ENCODE assay signal across 8 cellular contexts in the genomic region with DNA sequence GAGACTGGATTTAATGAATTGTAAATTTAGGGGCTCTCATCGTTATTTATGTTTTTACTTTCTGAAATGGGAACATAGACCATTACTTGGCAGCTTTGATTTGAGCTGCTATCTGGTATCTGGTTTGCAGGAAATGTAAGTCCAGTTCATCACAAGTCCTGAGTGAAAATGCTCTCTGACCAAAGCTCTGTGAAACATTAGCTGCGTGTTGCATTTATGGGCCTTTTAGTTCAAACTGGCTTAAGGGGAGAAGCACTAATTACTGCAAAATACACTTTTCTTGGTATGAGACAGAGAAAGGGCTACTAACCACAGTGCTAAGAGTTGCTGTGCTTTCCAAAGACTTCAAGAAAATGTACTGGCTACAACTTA. TPM values are rescaled to one million over a fixed set of nuclear protein-coding genes. Genes with fewer than 3 reads are reported as not detected.
DNase-seq lines count a peak whose midpoint lies in the region; ATAC-seq and TF ChIP-seq lines count a peak whose summit lies in the region.
"Had no signal": no experiment of that assay in that cellular context is flagged by ENCODE, and none has a peak within 500 bp of the region (broad histone marks: within the 10 kb centered on the region; RNA-seq: fewer than 3 reads in every experiment).

No MANE protein-coding gene starts in this region.

- no peak overlapping the region for H2BK120ac ChIP-seq in mesendoderm (ENCODE audit: low read depth, low read length)

- H3K27me3 ChIP-seq in dorsolateral prefrontal cortex (no peaks in the 10 kb centered on the region), mesendoderm (ENCODE audit: insufficient read depth, low read length, poor library complexity) (no peaks in the 10 kb centered on the region), thyroid gland (no peaks in the 10 kb centered on the region)

- peak overlapping the region; percentile 59 for H3K4ac ChIP-seq in mesendoderm (ENCODE audit: low read depth, low read length)

- DNase-seq in LNCaP clone FGC (ENCODE audit: low read depth), result no peak
- DNase-seq in dorsolateral prefrontal cortex, result no peak
- no peak for DNase-seq in mesendoderm
- no peak for DNase-seq in thyroid gland
- no peak for DNase-seq in H4 (ENCODE audit: low spot score)
- no peak for DNase-seq in DMS153 (lab: John Stamatoyannopoulos, UW)
- DNase-seq: NCI-H1436 treated with DMSO at 0.1 percent for 48 hours had no signal

- no peaks in the 10 kb centered on the region for H3K79me2 ChIP-seq in mesendoderm (ENCODE audit: control insufficient read depth, insufficient read depth, low read length)

- H3K56ac ChIP-seq in mesendoderm (ENCODE audit: low read length), result peak overlapping the region; percentile 11

- no peak for TF ChIP-seq POLR2A in thyroid gland (IDR thresholded peaks at IDR 0.05)

- H3K9me3 ChIP-seq in thyroid gland, result no peaks in the 10 kb centered on the region

- no CpG with 5 or more reads among the region's 2 CpGs for WGBS in mesendoderm (ENCODE audit: extremely low coverage, insufficient coverage, low lambda C conversion rate)
- 0 to 5% methylated on average over 2 of the region's 2 CpGs for WGBS in thyroid gland, 2 donors

- H4K8ac ChIP-seq in mesendoderm (ENCODE audit: low read depth, low read length), result no peak overlapping the region

- no peaks in the 10 kb centered on the region for H3K36me3 ChIP-seq in mesendoderm (ENCODE audit: control insufficient read depth, insufficient read depth, low read length)
- H3K36me3 ChIP-seq in thyroid gland, result no peaks in the 10 kb centered on the region

- peak overlapping the region; percentile 46 for H3K4me2 ChIP-seq in mesendoderm (ENCODE audit: low read length)

- intact Hi-C loops in dorsolateral prefrontal cortex (cut with DNase I) (loop anchor here (10.0 kb wide), 3 partner anchors 315 to 795 kb away; no protein-coding TSS in a partner anchor), thyroid gland (cut with DNase I) (no loop called here)

- H3K9ac ChIP-seq in mesendoderm (ENCODE audit: low read length), result peak overlapping the region; percentile 59

- H2AK5ac ChIP-seq in mesendoderm (ENCODE audit: low read length), result no peak overlapping the region

- H3K23ac ChIP-seq in mesendoderm (ENCODE audit: low read length), result no peak overlapping the region

- TF ChIP-seq CTCF in LNCaP clone FGC (IDR thresholded peaks at IDR 0.05; ENCODE audit: control insufficient read depth, extremely low read depth, insufficient read depth) (no peak), dorsolateral prefrontal cortex (IDR thresholded peaks at IDR 0.05 in 54 of 56, conservative IDR thresholded peaks at IDR 0.05 in 2 of 56; ENCODE audit: low read depth in 1 of 56, partially characterized antibody in 56 of 56) (no peak), thyroid gland (IDR thresholded peaks at IDR 0.05) (no peak)

- H3K4me3 ChIP-seq in LNCaP clone FGC (ENCODE audit: low read depth, low read length), result peak overlapping the region; percentile 44
- H3K4me3 ChIP-seq in dorsolateral prefrontal cortex, result peak overlapping the region; percentile 35 to 75 (median 61)
- H3K4me3 ChIP-seq in mesendoderm (ENCODE audit: low read length), result no peak overlapping the region
- peak overlapping the region in 2 of 3 donors; percentile 34 to 44 for H3K4me3 ChIP-seq in thyroid gland (replicated peaks in 1 of 3)

- H2BK15ac ChIP-seq in mesendoderm (replicated peaks; ENCODE audit: low read depth), result no peak overlapping the region

- no peak overlapping the region for H2BK5ac ChIP-seq in mesendoderm (ENCODE audit: low read length)

- H3K4me1 ChIP-seq in mesendoderm (ENCODE audit: control insufficient read depth, low read depth, low read length), result peaks cover 2% of the 10 kb centered on the region
- peaks cover 0 to 6% of the 10 kb centered on the region in 2 donors for H3K4me1 ChIP-seq in thyroid gland

- H3K27ac ChIP-seq in dorsolateral prefrontal cortex (peak overlapping the region in 30 of 59 donors; percentile 1 to 71 (median 46)), mesendoderm (ENCODE audit: low read depth, low read length) (no peak overlapping the region), thyroid gland (peak overlapping the region in 1 of 3 donors; percentile 23)

- H3K79me1 ChIP-seq in mesendoderm (ENCODE audit: low read length), result no peaks in the 10 kb centered on the region

- ATAC-seq in HG02623 (IDR thresholded peaks at IDR 0.05; ENCODE audit: unreplicated experiment), result no peak

- no peak overlapping the region for H3K18ac ChIP-seq in mesendoderm (ENCODE audit: low read length)

- H4K5ac ChIP-seq in mesendoderm (ENCODE audit: low read length), result no peak overlapping the region

RNA-seq across cellular contexts. Expression of a gene that starts 0.5 kb away (rescaled TPM):
- total RNA-seq in dorsolateral prefrontal cortex (10 to 100 TPM; 11.7 to 37.0 (median 21.3) TPM), thyroid gland (10 to 100 TPM; 13.6 to 25.1 (median 18.7) TPM)
- polyA plus RNA-seq in mesendoderm (2013, experiment 1 of 2), result 10.7 TPM
- 10.7 TPM for polyA plus RNA-seq in mesendoderm (2013, experiment 2 of 2)
- total RNA-seq in H4 (2014; rRNA removed; shearing (Covaris generic)), result 9.3 and 16.3 TPM in 2 replicates

RNA-seq across cellular contexts. Expression of a gene that starts 42.3 kb away (rescaled TPM):
- 1 to 10 TPM in 27 of 120 experiments, under 1 TPM in 89, not detected in 4; 0.11 to 3.1 (median 0.62) TPM for total RNA-seq in dorsolateral prefrontal cortex
- polyA plus RNA-seq in mesendoderm (2013, experiment 1 of 2), result not detected
- not detected for polyA plus RNA-seq in mesendoderm (2013, experiment 2 of 2)
- total RNA-seq in thyroid gland, result 1 to 10 TPM; 1.2 to 9.5 (median 3.2) TPM
- total RNA-seq in H4 (2014; rRNA removed; shearing (Covaris generic)), result not detected in 2 replicates
